ENCODE assay signal across 14 cellular contexts in the genomic region with DNA sequence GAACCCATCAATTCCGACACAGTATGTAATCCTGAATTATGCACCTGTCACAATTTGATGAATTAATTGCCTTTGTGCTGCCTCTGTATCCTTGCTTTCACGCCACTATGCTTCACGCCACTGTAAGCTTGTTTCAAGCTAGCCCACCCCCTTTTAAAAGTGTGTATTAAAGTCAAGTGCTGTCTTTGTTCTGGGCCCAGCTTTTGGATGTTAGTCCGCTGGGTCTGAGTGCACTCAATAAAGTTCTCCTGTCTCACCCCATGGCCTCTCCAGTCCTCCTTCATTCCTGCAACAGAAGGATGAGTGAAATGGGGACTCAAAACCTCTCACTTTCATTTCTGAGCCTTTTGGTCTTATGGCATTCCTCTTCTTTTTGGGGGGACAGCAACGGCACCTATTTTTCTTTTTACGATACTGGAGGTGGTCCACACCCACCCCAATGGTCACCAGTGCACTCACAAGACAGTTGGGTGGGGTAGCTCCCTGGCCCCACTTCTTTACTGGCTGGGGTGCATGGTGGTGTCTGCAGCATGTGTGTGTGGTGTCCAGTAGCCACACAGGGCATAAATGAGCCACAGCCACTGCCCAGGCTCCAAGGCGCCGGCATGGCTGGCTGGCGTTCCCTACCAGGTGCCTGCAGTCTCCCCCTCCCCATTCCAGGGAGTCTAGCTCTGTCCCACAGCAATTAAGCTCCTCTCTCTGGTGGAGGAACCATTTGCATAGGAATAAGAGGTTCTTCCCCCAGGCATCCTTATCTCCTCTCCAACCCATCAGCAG. TPM values are rescaled to one million over a fixed set of nuclear protein-coding genes. Genes with fewer than 3 reads are reported as not detected.
DNase-seq lines count a peak whose midpoint lies in the region; ATAC-seq, FAIRE-seq and TF ChIP-seq lines count a peak whose summit lies in the region.
"Had no signal": no experiment of that assay in that cellular context is flagged by ENCODE, and none has a peak within 500 bp of the region (broad histone marks: within the 10 kb centered on the region; RNA-seq: fewer than 3 reads in every experiment).

No MANE protein-coding gene starts in this region.

- H3K23ac ChIP-seq in H1 (ENCODE audit: insufficient read length): no peak overlapping the region

- H3K4me1 ChIP-seq in PC-3 (ENCODE audit: insufficient read depth, low read length) (peaks cover 11% of the 10 kb centered on the region), H1 (replicated peaks in 1 of 4; ENCODE audit: control insufficient read depth in 3 of 4, insufficient read depth in 4 of 4, low read length in 3 of 4) (peaks cover 0 to 6% (median 2%) of the 10 kb centered on the region in 4 experiments; a peak in 3 of 7 replicates)
- H3K4me1 ChIP-seq: BLaER1 treated with 17β-estradiol and CSF1 and Interleukin-3, amounts not matched to agents 10 nM and 100 nM had no signal

- no peak overlapping the region for H2BK20ac ChIP-seq in H1 (ENCODE audit: low read length)

- H3K56ac ChIP-seq in H1 (replicated peaks; ENCODE audit: insufficient read length, low read depth, low read length): no peak overlapping the region

- H3K27me3 Mint-ChIP-seq in activated naive CD4-positive, alpha-beta T cell treated with anti-CD3 and anti-CD28 coated beads, Interleukin-2, amount 50 U/mL, for 24 hours: no peaks in the 10 kb centered on the region
- no peaks in the 10 kb centered on the region for H3K27me3 Mint-ChIP-seq in stimulated activated naive CD8-positive, alpha-beta T cell treated with anti-CD3 and anti-CD28 coated beads, Interleukin-15, amount 100 ng/mL, for 72 hours

- TF ChIP-seq CTCF in PC-3 (conservative IDR thresholded peaks at IDR 0.05; ENCODE audit: low read depth, low read length): no peak
- TF ChIP-seq CTCF in H1 (IDR thresholded peaks at IDR 0.05; ENCODE audit: control extremely low read depth in 1 of 3, insufficient read depth in 1 of 3, low read depth in 1 of 3, low read length in 3 of 3): no peak

- TF ChIP-seq EP300 in H1 (IDR thresholded peaks at IDR 0.05; ENCODE audit: borderline replicate concordance in 1 of 2, low read depth in 2 of 2, low read length in 2 of 2): peak in 1 of 2 experiments; percentile 77; a peak in 1 of 3 replicates

- WGBS in H1 (ENCODE audit: extremely low coverage in 1 of 2, insufficient coverage in 1 of 2, insufficient read length in 1 of 2, insufficient replicate concordance in 2 of 2, low coverage in 1 of 2, low lambda C conversion rate in 2 of 2, missing lambda C conversion rate in 1 of 2), 2 experiments: 92% methylated on average over 9 of the region's 9 CpGs; no CpG with 5 or more reads in 1 of the 2 experiments

- H2AK5ac ChIP-seq in H1 (ENCODE audit: low read depth, low read length): no peak overlapping the region

- H3K27ac ChIP-seq in PC-3 (ENCODE audit: low read length): no peak overlapping the region
- no peak overlapping the region for H3K27ac ChIP-seq in H1 (ENCODE audit: low read depth, low read length)
- H3K27ac ChIP-seq: BLaER1 treated with 17β-estradiol and CSF1 and Interleukin-3, amounts not matched to agents 10 nM and 100 nM; upper lobe of left lung had no signal

- no peak for FAIRE-seq in H1 (lab: Jason Lieb, UNC)

- peaks cover 13% of the 10 kb centered on the region for H3K9me3 ChIP-seq in PC-3 (ENCODE audit: low read length)
- H3K9me3 ChIP-seq in H1 (ENCODE audit: insufficient read depth in 2 of 2, low read depth in 1 of 2, low read length in 1 of 2): peaks cover 15 to 23% of the 10 kb centered on the region in 2 experiments

- H2BK15ac ChIP-seq in H1 (ENCODE audit: low read length): no peak overlapping the region

- no peak overlapping the region for H3K18ac ChIP-seq in H1 (ENCODE audit: extremely low read depth, low read length)

- CTCF ChIA-PET in PC-3 (lab: Charles Lee) (no interaction called here), H1 (lab: Charles Lee; ENCODE audit: partially characterized antibody) (interaction anchor here (1.0 to 3.5 kb wide), 11 partner anchors 13 to 94 kb away, joined by 3 to 14 read pairs (median 5); a partner anchor contains a TSS)

- no peak overlapping the region for H4K5ac ChIP-seq in H1 (ENCODE audit: insufficient read length, low read depth, low read length)

- H4K91ac ChIP-seq in H1 (replicated peaks; ENCODE audit: insufficient read length, low read length): no peak overlapping the region

- no peak overlapping the region for H2BK120ac ChIP-seq in H1 (replicated peaks; ENCODE audit: low read depth, low read length)

- H3K27me3 ChIP-seq in PC-3 (ENCODE audit: low read length) (no peaks in the 10 kb centered on the region), H1 (replicated peaks in 1 of 4; ENCODE audit: control insufficient read depth in 3 of 4, extremely low read depth in 1 of 4, insufficient read depth in 3 of 4, low read length in 3 of 4) (no peaks in the 10 kb centered on the region)
- H3K27me3 ChIP-seq: BLaER1 treated with 17β-estradiol and CSF1 and Interleukin-3, amounts not matched to agents 10 nM and 100 nM; upper lobe of left lung had no signal

- ATAC-seq in PC-3: no peak
- no peak for ATAC-seq in stimulated activated naive CD8-positive, alpha-beta T cell treated with anti-CD3 and anti-CD28 coated beads, Interleukin-15, amount 100 ng/mL, for 72 hours
- no peak for ATAC-seq in left ventricle myocardium superior
- ATAC-seq in Right ventricle myocardium inferior: no peak

- H2AFZ ChIP-seq in PC-3 (ENCODE audit: low read length) (no peak overlapping the region), H1 (ENCODE audit: low read length) (no peak overlapping the region)

- TF ChIP-seq POLR2A in H1 (IDR thresholded peaks at IDR 0.05; ENCODE audit: control extremely low read depth in 1 of 2, low read depth in 2 of 2, low read length in 2 of 2): no peak

- H4K8ac ChIP-seq in H1 (ENCODE audit: extremely low read depth, insufficient read depth, low read length): no peak overlapping the region

- H3F3A ChIP-seq in PC-3 (ENCODE audit: low read length, unreplicated experiment): no peaks in the 10 kb centered on the region

- H3K14ac ChIP-seq in H1 (ENCODE audit: insufficient read length): no peak overlapping the region

- no peaks in the 10 kb centered on the region for H3K79me1 ChIP-seq in H1 (ENCODE audit: low read depth, low read length)

- peak overlapping the region; percentile 94 for H3K4me3 Mint-ChIP-seq in activated naive CD4-positive, alpha-beta T cell treated with anti-CD3 and anti-CD28 coated beads, Interleukin-2, amount 50 U/mL, for 24 hours
- H3K4me3 Mint-ChIP-seq in stimulated activated naive CD8-positive, alpha-beta T cell treated with anti-CD3 and anti-CD28 coated beads, Interleukin-15, amount 100 ng/mL, for 72 hours: peak overlapping the region; percentile 88 to 95

- no peak overlapping the region for H3K9ac ChIP-seq in PC-3 (ENCODE audit: low read length)
- H3K9ac ChIP-seq in H1 (replicated peaks in 1 of 4; ENCODE audit: extremely low read depth in 1 of 4, low read depth in 3 of 4, low read length in 3 of 4): no peak overlapping the region
- H3K9ac ChIP-seq: BLaER1 treated with 17β-estradiol and CSF1 and Interleukin-3, amounts not matched to agents 10 nM and 100 nM had no signal

- H3K4me1 Mint-ChIP-seq in activated naive CD4-positive, alpha-beta T cell treated with anti-CD3 and anti-CD28 coated beads, Interleukin-2, amount 50 U/mL, for 24 hours: peaks cover 56% of the 10 kb centered on the region
- H3K4me1 Mint-ChIP-seq in stimulated activated naive CD8-positive, alpha-beta T cell treated with anti-CD3 and anti-CD28 coated beads, Interleukin-15, amount 100 ng/mL, for 72 hours: peaks cover 52% of the 10 kb centered on the region

- H4K20me1 ChIP-seq in PC-3 (ENCODE audit: low read length): no peaks in the 10 kb centered on the region
- no peaks in the 10 kb centered on the region for H4K20me1 ChIP-seq in H1 (replicated peaks in 1 of 2; ENCODE audit: control insufficient read depth in 1 of 2, insufficient read depth in 2 of 2, low read length in 2 of 2)
- H4K20me1 ChIP-seq: BLaER1 treated with 17β-estradiol and CSF1 and Interleukin-3, amounts not matched to agents 10 nM and 100 nM had no signal

- peaks cover 8% of the 10 kb centered on the region; the same call in 1 of the 2 replicates for H3K23me2 ChIP-seq in H1 (ENCODE audit: low read depth, low read length)

- H3K27ac Mint-ChIP-seq in activated naive CD4-positive, alpha-beta T cell treated with anti-CD3 and anti-CD28 coated beads, Interleukin-2, amount 50 U/mL, for 24 hours: peak overlapping the region; percentile 49
- H3K27ac Mint-ChIP-seq in stimulated activated naive CD8-positive, alpha-beta T cell treated with anti-CD3 and anti-CD28 coated beads, Interleukin-15, amount 100 ng/mL, for 72 hours: peak overlapping the region in 1 of 2 donors; percentile 80

- no peak for DNase-seq in activated naive CD4-positive, alpha-beta T cell treated with anti-CD3 and anti-CD28 coated beads, Interleukin-2, amount 50 U/mL, for 16 hours
- DNase-seq in PC-3 (peak; percentile 21), H1 (ENCODE audit: low read depth in 1 of 2, low spot score in 2 of 2) (no peak), HuH-7 (ENCODE audit: low spot score) (no peak), left ventricle myocardium superior (no peak), Right ventricle myocardium inferior (ENCODE audit: missing footprints) (no peak)
- peak in 1 of 2 donors; percentile 38 for DNase-seq in stimulated activated naive CD8-positive, alpha-beta T cell treated with anti-CD3 and anti-CD28 coated beads, Interleukin-15, amount 100 ng/mL, for 72 hours

- H2BK5ac ChIP-seq in H1 (ENCODE audit: low read depth, low read length): no peak overlapping the region

- H3K4me2 ChIP-seq in PC-3 (ENCODE audit: low read length): no peak overlapping the region
- no peak overlapping the region; a peak in 1 of 4 replicates for H3K4me2 ChIP-seq in H1 (ENCODE audit: insufficient read depth in 1 of 2, low read depth in 2 of 2, low read length in 2 of 2)
- H3K4me2 ChIP-seq: BLaER1 treated with 17β-estradiol and CSF1 and Interleukin-3, amounts not matched to agents 10 nM and 100 nM had no signal

- intact Hi-C loops in PC-3 (cut with micrococcal nuclease) (no loop called here), left ventricle myocardium superior (cut with micrococcal nuclease) (no loop called here), Right ventricle myocardium inferior (cut with DNase I) (no loop called here)

- H3K4ac ChIP-seq in H1 (replicated peaks; ENCODE audit: insufficient read length, low read depth, low read length): no peak overlapping the region

- H3K79me2 ChIP-seq in PC-3 (ENCODE audit: low read length): peaks cover 23% of the 10 kb centered on the region; the same call in 1 of the 2 replicates
- H3K79me2 ChIP-seq in H1 (ENCODE audit: control insufficient read depth in 1 of 2, insufficient read depth in 2 of 2, low read length in 2 of 2): peaks cover 0 to 4% of the 10 kb centered on the region in 2 experiments; a peak in 1 of 4 replicates

- H3K4me3 ChIP-seq in PC-3 (ENCODE audit: low read length): no peak overlapping the region
- H3K4me3 ChIP-seq in H1 (ENCODE audit: extremely low read depth in 1 of 4, insufficient read depth in 2 of 4, low read depth in 3 of 4, low read length in 4 of 4): 0 out of 8 replicates have a peak overlapping the region, but pooled peaks of 1 of the 4 experiments have one; percentile 0

- TF ChIP-seq RAD21 in H1 (IDR thresholded peaks at IDR 0.05 in 1 of 2, conservative IDR thresholded peaks at IDR 0.05 in 1 of 2; ENCODE audit: low read depth in 2 of 2, low read length in 2 of 2): no peak

- no peaks in the 10 kb centered on the region for H3K9me2 ChIP-seq in PC-3 (replicated peaks; ENCODE audit: low read length)

- peaks cover 16% of the 10 kb centered on the region for H3K36me3 ChIP-seq in PC-3 (ENCODE audit: low read depth, low read length)
- H3K36me3 ChIP-seq in H1 (ENCODE audit: control insufficient read depth in 2 of 4, insufficient read depth in 4 of 4, low read length in 3 of 4): peaks cover 0 to 24% (median 0%) of the 10 kb centered on the region in 4 experiments; a peak in 2 of 8 replicates
- H3K36me3 ChIP-seq: upper lobe of left lung had no signal

- peaks cover 29% of the 10 kb centered on the region for H3K36me3 Mint-ChIP-seq in activated naive CD4-positive, alpha-beta T cell treated with anti-CD3 and anti-CD28 coated beads, Interleukin-2, amount 50 U/mL, for 24 hours

- H3K9me3 Mint-ChIP-seq in activated naive CD4-positive, alpha-beta T cell treated with anti-CD3 and anti-CD28 coated beads, Interleukin-2, amount 50 U/mL, for 24 hours: no peaks in the 10 kb centered on the region
- peaks cover 14 to 28% of the 10 kb centered on the region in 2 donors for H3K9me3 Mint-ChIP-seq in stimulated activated naive CD8-positive, alpha-beta T cell treated with anti-CD3 and anti-CD28 coated beads, Interleukin-15, amount 100 ng/mL, for 72 hours

- no peak overlapping the region for H2BK12ac ChIP-seq in H1 (ENCODE audit: low read depth, low read length)

- BruUV-seq in PC-3 (replicated peaks; lab: Mats Ljungman, UMichigan): no TSS peak

- POLR2A ChIA-PET in PC-3 (lab: Charles Lee; ENCODE audit: unreplicated experiment) (no interaction called here), H1 (lab: Charles Lee; ENCODE audit: partially characterized antibody) (interaction anchor here (0.6 to 1.7 kb wide), 9 partner anchors 8 to 374 kb away, joined by 3 to 7 read pairs (median 3); a partner anchor contains a TSS)

RNA-seq across cellular contexts. Expression of a gene that starts 1.8 kb away (rescaled TPM):
- total RNA-seq in PC-3 (2014; rRNA removed) (18.1 and 19.6 TPM in 2 replicates), left ventricle myocardium superior (16.6 TPM), Right ventricle myocardium inferior (16.3 TPM)
- 8.6 and 11.2 TPM in 2 replicates for total RNA-seq in H1 (2021; fragmentation: NEBNext Ultra II Directional; extraction: Animal tissue kit (Norgen Biotek cat#: 25700))
- polyA plus RNA-seq in H1 (2011; rRNA removed): 5.6 and 9.9 TPM in 2 replicates
- 10.7 TPM for polyA plus RNA-seq in H1 (2011; cell fraction: cytosol; rRNA removed)
- 7.8 TPM for polyA plus RNA-seq in H1 (2011; cell fraction: nucleus; rRNA removed)
- 8.3 to 11.7 TPM (median 10.2 TPM) in 4 replicates for polyA plus RNA-seq in H1 (2012, experiment 1 of 2)
- 3.9 TPM for polyA plus RNA-seq in H1 (2012, experiment 2 of 2)
- 18.4 TPM for polyA plus RNA-seq in H1 (2013, experiment 1 of 2)
- polyA plus RNA-seq in H1 (2013, experiment 2 of 2): 17.3 TPM
- polyA minus RNA-seq in H1 (2011; rRNA and poly(A)+ RNA removed): 6.0 and 7.4 TPM in 2 replicates
- polyA minus RNA-seq in H1 (2011; cell fraction: cytosol; rRNA and poly(A)+ RNA removed): 3.4 TPM
- polyA minus RNA-seq in H1 (2011; cell fraction: nucleus; rRNA and poly(A)+ RNA removed): 18.2 TPM

RNA-seq across cellular contexts. Expression of a gene that starts 54.0 kb away (rescaled TPM):
- not detected in 2 replicates for total RNA-seq in PC-3 (2014; rRNA removed)
- total RNA-seq in H1 (2021; fragmentation: NEBNext Ultra II Directional; extraction: Animal tissue kit (Norgen Biotek cat#: 25700)): not detected in 2 replicates
- polyA plus RNA-seq in H1 (2011; rRNA removed): not detected in 2 replicates
- not detected for polyA plus RNA-seq in H1 (2011; cell fraction: cytosol; rRNA removed)
- not detected for polyA plus RNA-seq in H1 (2011; cell fraction: nucleus; rRNA removed)
- 0.29 to 0.50 TPM (median 0.39 TPM) in 4 replicates for polyA plus RNA-seq in H1 (2012, experiment 1 of 2)
- not detected for polyA plus RNA-seq in H1 (2012, experiment 2 of 2)
- not detected for polyA plus RNA-seq in H1 (2013, experiment 1 of 2)
- polyA plus RNA-seq in H1 (2013, experiment 2 of 2): not detected
- polyA minus RNA-seq in H1 (2011; rRNA and poly(A)+ RNA removed): not detected in 2 replicates
- not detected for polyA minus RNA-seq in H1 (2011; cell fraction: cytosol; rRNA and poly(A)+ RNA removed)
- polyA minus RNA-seq in H1 (2011; cell fraction: nucleus; rRNA and poly(A)+ RNA removed): not detected
- not detected for total RNA-seq in left ventricle myocardium superior
- total RNA-seq in Right ventricle myocardium inferior: not detected
- total RNA-seq: epithelial cell of proximal tubule, mononuclear cell, NCI-H460, SK-MEL-5, upper lobe of left lung had no signal
